23 cellular contexts compared by ENCODE assay signal in the genomic region with DNA sequence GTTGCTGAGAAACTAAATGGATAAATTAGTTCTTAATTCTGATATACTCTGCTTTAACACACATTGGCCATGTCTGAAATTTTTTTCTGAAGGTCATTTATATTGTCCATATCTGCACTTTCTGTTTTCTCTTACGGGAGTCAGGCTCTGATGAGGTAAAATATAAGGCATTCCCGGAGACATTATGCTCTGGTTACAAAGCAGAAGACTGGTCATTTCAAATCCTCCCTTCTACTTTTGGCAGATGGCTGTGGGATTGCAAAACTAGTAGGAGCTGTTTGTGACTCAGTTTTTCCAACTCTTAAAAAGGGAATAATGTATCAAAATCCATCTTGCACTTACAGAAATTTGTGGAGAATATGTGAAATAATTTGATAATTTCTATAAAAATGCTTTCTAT.
"Had no signal": no experiment of that assay in that cellular context is flagged by ENCODE, and none has a peak within 500 bp of the region (broad histone marks: within the 10 kb centered on the region; RNA-seq: fewer than 3 reads in every experiment).

No MANE protein-coding gene starts in this region.

- H3K4me3 ChIP-seq: pancreas, prostate gland, skin epidermis, vagina had no signal

- H3K9me3 ChIP-seq: pancreas, prostate gland, vagina had no signal

- H3K36me3 ChIP-seq: pancreas, prostate gland, vagina had no signal

- DNase-seq: activated B cell treated with CpG ODN at 0.5 μM for 24 hours; activated CD4-positive, alpha-beta T cell treated with anti-CD3 and anti-CD28 coated beads, Interleukin-2, amount 50 U/mL, for 1 hour; activated CD8-positive, alpha-beta memory T cell treated with anti-CD3 and anti-CD28 coated beads, Interleukin-2, amount 10 ng/mL, durations not matched to agents 7 days and 5 days; activated CD8-positive, alpha-beta T cell treated with anti-CD3 and anti-CD28 coated beads, Interleukin-2, amount 10 ng/mL, durations not matched to agents 7 days and 5 days; activated naive CD8-positive, alpha-beta T cell treated with anti-CD3 and anti-CD28 coated beads, Interleukin-2, amount 50 U/mL, for 24 hours; activated T-cell treated with anti-CD3 and anti-CD28 coated beads, Interleukin-2, amount 50 U/mL, for 48 hours; anterior cingulate cortex; dermis blood vessel endothelial cell; effector CD4-positive, alpha-beta T cell; islet precursor cell; midbrain; naive thymus-derived CD4-positive, alpha-beta T cell; pancreas; retina; stimulated activated CD4-positive, alpha-beta T cell treated with anti-CD3 and anti-CD28 coated beads, Interleukin-4, amount 100 ng/mL, for 24 hours; substantia nigra; T-helper 2 cell had no signal

- H3K27ac ChIP-seq: epithelial cell of prostate, pancreas, prostate gland, skin epidermis, vagina had no signal

- H3K27me3 ChIP-seq: pancreas, vagina had no signal

- H3K4me1 ChIP-seq: pancreas, prostate gland, vagina had no signal

- ATAC-seq: activated CD8-positive, alpha-beta memory T cell treated with anti-CD3 and anti-CD28 coated beads, Interleukin-2, amount 10 ng/mL, durations not matched to agents 7 days and 5 days; activated CD8-positive, alpha-beta T cell treated with anti-CD3 and anti-CD28 coated beads, Interleukin-2, amount 10 ng/mL, durations not matched to agents 7 days and 5 days; activated naive CD8-positive, alpha-beta T cell treated with anti-CD3 and anti-CD28 coated beads, Interleukin-2, amount 50 U/mL, for 24 hours; naive thymus-derived CD4-positive, alpha-beta T cell; pancreas; sciatic nerve; stimulated activated effector memory CD8-positive, alpha-beta T cell treated with anti-CD3 and anti-CD28 coated beads, Interleukin-12 subunit alpha, Interleukin-12 subunit beta, amount 100 ng/mL, for 72 hours had no signal
